In the genomic region with DNA sequence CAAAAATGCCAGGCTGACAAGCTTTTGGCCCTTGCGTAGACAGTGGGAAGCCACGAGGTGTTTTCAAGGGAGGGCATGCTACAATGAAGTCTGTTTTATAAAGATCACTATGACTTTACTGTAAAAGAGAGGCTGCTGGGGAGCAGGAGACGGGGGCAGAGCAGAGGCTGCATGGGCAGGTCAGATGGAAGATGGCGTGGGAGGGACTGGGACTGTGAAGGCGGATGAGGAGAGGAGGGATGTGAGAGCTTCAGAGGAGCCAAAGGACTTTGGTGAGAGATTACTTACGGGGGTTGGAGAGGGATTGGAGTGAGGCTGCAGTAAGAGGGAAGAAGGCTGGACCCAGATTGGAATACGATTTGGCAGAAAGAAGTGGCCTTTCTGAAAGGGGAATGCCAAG, we compare ENCODE assay signal across 16 cellular contexts.
A peak's percentile ranks its signal among the peaks of the same experiment; 100 is the strongest.
DNase-seq lines count a peak whose midpoint lies in the region; ATAC-seq, FAIRE-seq and TF ChIP-seq lines count a peak whose summit lies in the region.
"Had no signal": no experiment of that assay in that cellular context is flagged by ENCODE, and none has a peak within 500 bp of the region (broad histone marks: within the 10 kb centered on the region; RNA-seq: fewer than 3 reads in every experiment).

No MANE protein-coding gene starts in this region.

- no peak overlapping the region for H3K27ac Mint-ChIP-seq in stimulated activated memory B cell treated with anti-CD40 and anti-IgM and Interleukin-4, amounts not matched to agents 10 μg/mL and 1 μg/mL and 100 μg/mL, for 72 hours
- H3K27ac Mint-ChIP-seq in activated T-cell treated with anti-CD3 and anti-CD28 coated beads, Interleukin-2, amount 50 U/mL, for 72 hours = no peak overlapping the region
- H3K27ac Mint-ChIP-seq: CD4-positive, alpha-beta memory T cell; HFFc6 had no signal

- no peak for TF ChIP-seq POLR2A in HCT116 (IDR thresholded peaks at IDR 0.05; ENCODE audit: borderline replicate concordance, extremely low read depth, insufficient read depth, insufficient read length)

- H3K36me3 ChIP-seq in HCT116 (ENCODE audit: control insufficient read depth in 1 of 2, insufficient read depth in 2 of 2, low read length in 2 of 2) (no peaks in the 10 kb centered on the region), NT2/D1 (ENCODE audit: insufficient read depth, insufficient read length, low read length) (no peaks in the 10 kb centered on the region), kidney (ENCODE audit: control insufficient read depth in 1 of 2, insufficient read depth in 2 of 2, low read length in 2 of 2) (no peaks in the 10 kb centered on the region)

- BruUV-seq in HCT116 (replicated peaks; lab: Mats Ljungman, UMichigan) = no TSS peak

- H3K4me1 ChIP-seq in HCT116 (ENCODE audit: control insufficient read depth in 1 of 2, insufficient read depth in 2 of 2, low read length in 2 of 2) (peaks cover 4 to 8% of the 10 kb centered on the region in 2 experiments), NT2/D1 (ENCODE audit: insufficient read depth, insufficient read length) (peaks cover 3% of the 10 kb centered on the region), kidney (ENCODE audit: control insufficient read depth in 1 of 2, insufficient read depth in 1 of 2, low read depth in 1 of 2, low read length in 2 of 2) (no peaks in the 10 kb centered on the region)

- DNase-seq in HCT116 (ENCODE audit: low read depth, low spot score) = no peak
- no peak for DNase-seq in NT2/D1 (ENCODE audit: low read depth, low spot score)
- DNase-seq in kidney = peak; percentile 18
- no peak for DNase-seq in activated T-cell treated with anti-CD3 and anti-CD28 coated beads, Interleukin-2, amount 50 U/mL, for 72 hours
- no peak for DNase-seq in activated T-cell treated with anti-CD3 and anti-CD28 coated beads, Interleukin-2, amount 50 U/mL, for 1 hour
- no peak for DNase-seq in NCI-H2029 treated with DMSO at 0.1 percent for 48 hours (lab: John Stamatoyannopoulos, UW)
- DNase-seq: C1 segment of cervical spinal cord; CD4-positive, alpha-beta memory T cell; COR-L47; DMS153; GOT3 had no signal

- 0 out of 2 replicates have a peak, but pooled peaks have one; percentile 14 for ATAC-seq in HCT116
- peak; percentile 25 for ATAC-seq in stimulated activated memory B cell treated with anti-CD40 and anti-IgM and Interleukin-4, amounts not matched to agents 10 μg/mL and 1 μg/mL and 100 μg/mL, for 72 hours
- no peak for ATAC-seq in activated T-cell treated with anti-CD3 and anti-CD28 coated beads, Interleukin-2, amount 50 U/mL, for 72 hours (replicated peaks in 1 of 2)

- CTCF ChIA-PET in HCT116 (lab: Charles Lee) = no interaction called here

- POLR2A ChIA-PET in HCT116 (lab: Charles Lee) = no interaction called here

- no peak for FAIRE-seq in kidney (lab: Jason Lieb, UNC)
- FAIRE-seq: G401.6, GM12892, H54 had no signal

- no peak overlapping the region for H3K4me3 ChIP-seq in HCT116 (replicated peaks in 1 of 2; ENCODE audit: low read depth in 1 of 2, low read length in 2 of 2)
- H3K4me3 ChIP-seq in NT2/D1 (ENCODE audit: insufficient read length, low read depth) = no peak overlapping the region
- H3K4me3 ChIP-seq in kidney (ENCODE audit: low read length in 2 of 2) = no peak overlapping the region

- H3K27ac ChIP-seq in HCT116 (ENCODE audit: low read depth, low read length) = no peak overlapping the region
- H3K27ac ChIP-seq in kidney (ENCODE audit: low read depth in 2 of 2, low read length in 2 of 2) = no peak overlapping the region

- H3K9me2 ChIP-seq in HCT116 (ENCODE audit: insufficient read depth) = no peaks in the 10 kb centered on the region

- RAD21 ChIA-PET in HCT116 (lab: Charles Lee; ENCODE audit: low non-redundant PET in 1 of 2, low total read pairs in 2 of 2, uncharacterized antibody in 2 of 2, unreplicated experiment in 2 of 2) = no interaction called here

- TF ChIP-seq CTCF in HCT116 (IDR thresholded peaks at IDR 0.05 in 2 of 3, conservative IDR thresholded peaks at IDR 0.05 in 1 of 3; ENCODE audit: borderline replicate concordance in 1 of 3, insufficient read depth in 1 of 3, low read depth in 2 of 3, low read length in 2 of 3) = no peak
- no peak for TF ChIP-seq CTCF in kidney (IDR thresholded peaks at IDR 0.05; ENCODE audit: borderline replicate concordance, extremely low read depth, insufficient read depth)

- no peak overlapping the region for H2AFZ ChIP-seq in HCT116 (ENCODE audit: low read depth, low read length, poor library complexity, severe bottlenecking)

- H3K36me3 Mint-ChIP-seq in stimulated activated memory B cell treated with anti-CD40 and anti-IgM and Interleukin-4, amounts not matched to agents 10 μg/mL and 1 μg/mL and 100 μg/mL, for 72 hours = no peaks in the 10 kb centered on the region
- peaks cover 0 to 2% of the 10 kb centered on the region in 2 donors for H3K36me3 Mint-ChIP-seq in activated T-cell treated with anti-CD3 and anti-CD28 coated beads, Interleukin-2, amount 50 U/mL, for 72 hours (ENCODE audit: insufficient read depth in 2 of 2)
- H3K36me3 Mint-ChIP-seq: CD4-positive, alpha-beta memory T cell had no signal

- no peak overlapping the region for H3K4me2 ChIP-seq in HCT116 (ENCODE audit: low read length)

- peaks cover 28% of the 10 kb centered on the region for H3K27me3 Mint-ChIP-seq in stimulated activated memory B cell treated with anti-CD40 and anti-IgM and Interleukin-4, amounts not matched to agents 10 μg/mL and 1 μg/mL and 100 μg/mL, for 72 hours
- peaks cover 37% of the 10 kb centered on the region for H3K27me3 Mint-ChIP-seq in activated T-cell treated with anti-CD3 and anti-CD28 coated beads, Interleukin-2, amount 50 U/mL, for 72 hours (ENCODE audit: low read depth)

- no peaks in the 10 kb centered on the region for H4K20me1 ChIP-seq in HCT116 (ENCODE audit: insufficient read depth)

- H3K9ac ChIP-seq in HCT116 (ENCODE audit: low read length) = no peak overlapping the region
- H3K9ac ChIP-seq in NT2/D1 (ENCODE audit: insufficient read length, low read depth) = peak overlapping the region; percentile 3
- no peak overlapping the region for H3K9ac ChIP-seq in kidney (ENCODE audit: low read length in 2 of 2)

- no peaks in the 10 kb centered on the region for H3K79me2 ChIP-seq in HCT116 (ENCODE audit: insufficient read depth, low read length)

- no peak overlapping the region for H3K4me3 Mint-ChIP-seq in stimulated activated memory B cell treated with anti-CD40 and anti-IgM and Interleukin-4, amounts not matched to agents 10 μg/mL and 1 μg/mL and 100 μg/mL, for 72 hours
- H3K4me3 Mint-ChIP-seq in activated T-cell treated with anti-CD3 and anti-CD28 coated beads, Interleukin-2, amount 50 U/mL, for 72 hours = no peak overlapping the region
- H3K4me3 Mint-ChIP-seq: CD4-positive, alpha-beta memory T cell; HFFc6 had no signal

- peaks cover 2% of the 10 kb centered on the region; the same call in 1 of the 2 replicates for H3K27me3 ChIP-seq in HCT116 (ENCODE audit: insufficient read depth, low read length)
- H3K27me3 ChIP-seq in NT2/D1 (ENCODE audit: insufficient read depth, insufficient read length) = no peaks in the 10 kb centered on the region

- no peaks in the 10 kb centered on the region for H3K4me1 Mint-ChIP-seq in stimulated activated memory B cell treated with anti-CD40 and anti-IgM and Interleukin-4, amounts not matched to agents 10 μg/mL and 1 μg/mL and 100 μg/mL, for 72 hours
- H3K4me1 Mint-ChIP-seq in activated T-cell treated with anti-CD3 and anti-CD28 coated beads, Interleukin-2, amount 50 U/mL, for 72 hours (ENCODE audit: low read depth) = no peaks in the 10 kb centered on the region
- H3K4me1 Mint-ChIP-seq: CD4-positive, alpha-beta memory T cell had no signal

- TF ChIP-seq RAD21 in HCT116 (IDR thresholded peaks at IDR 0.05; ENCODE audit: low read depth) = no peak

- H3K9me3 Mint-ChIP-seq in stimulated activated memory B cell treated with anti-CD40 and anti-IgM and Interleukin-4, amounts not matched to agents 10 μg/mL and 1 μg/mL and 100 μg/mL, for 72 hours = peaks cover 6% of the 10 kb centered on the region
- peaks cover 0 to 2% of the 10 kb centered on the region in 2 donors for H3K9me3 Mint-ChIP-seq in activated T-cell treated with anti-CD3 and anti-CD28 coated beads, Interleukin-2, amount 50 U/mL, for 72 hours

- intact Hi-C loops in HCT116 (cut with micrococcal nuclease) (no loop called here), kidney (cut with DNase I) (no loop called here)

- H3K9me3 ChIP-seq in HCT116 (ENCODE audit: control insufficient read depth in 1 of 2, insufficient read depth in 1 of 2, low read depth in 1 of 2, low read length in 2 of 2) (no peaks in the 10 kb centered on the region), NT2/D1 (ENCODE audit: insufficient read depth, low read length) (peaks cover 20% of the 10 kb centered on the region), kidney (ENCODE audit: control insufficient read depth in 1 of 2, low read length in 2 of 2) (peaks cover 0 to 18% of the 10 kb centered on the region in 2 donors)

TF ChIP-seq in HCT116, 20 proteins besides CTCF, POLR2A, EP300 and RAD21 (continues in another document):
- TF ChIP-seq EZH2 (IDR thresholded peaks at IDR 0.05) (no peak), REST (IDR thresholded peaks at IDR 0.05; ENCODE audit: low read depth) (no peak), CEBPB (IDR thresholded peaks at IDR 0.05; ENCODE audit: low read depth) (no peak), ATF3 (IDR thresholded peaks at IDR 0.05) (no peak)

Comparison
In these comparisons a context has a peak if more than half of its experiments do, and no peak if none do; other contexts are left out.
1. ATAC-seq: peak in HCT116 (single experiment) and stimulated activated memory B cell treated with anti-CD40 and anti-IgM and Interleukin-4, amounts not matched to agents 10 μg/mL and 1 μg/mL and 100 μg/mL, for 72 hours (single experiment); none in activated T-cell treated with anti-CD3 and anti-CD28 coated beads, Interleukin-2, amount 50 U/mL, for 72 hours (0 of 2).